ENCODE assay signal across 8 cellular contexts in the genomic region with DNA sequence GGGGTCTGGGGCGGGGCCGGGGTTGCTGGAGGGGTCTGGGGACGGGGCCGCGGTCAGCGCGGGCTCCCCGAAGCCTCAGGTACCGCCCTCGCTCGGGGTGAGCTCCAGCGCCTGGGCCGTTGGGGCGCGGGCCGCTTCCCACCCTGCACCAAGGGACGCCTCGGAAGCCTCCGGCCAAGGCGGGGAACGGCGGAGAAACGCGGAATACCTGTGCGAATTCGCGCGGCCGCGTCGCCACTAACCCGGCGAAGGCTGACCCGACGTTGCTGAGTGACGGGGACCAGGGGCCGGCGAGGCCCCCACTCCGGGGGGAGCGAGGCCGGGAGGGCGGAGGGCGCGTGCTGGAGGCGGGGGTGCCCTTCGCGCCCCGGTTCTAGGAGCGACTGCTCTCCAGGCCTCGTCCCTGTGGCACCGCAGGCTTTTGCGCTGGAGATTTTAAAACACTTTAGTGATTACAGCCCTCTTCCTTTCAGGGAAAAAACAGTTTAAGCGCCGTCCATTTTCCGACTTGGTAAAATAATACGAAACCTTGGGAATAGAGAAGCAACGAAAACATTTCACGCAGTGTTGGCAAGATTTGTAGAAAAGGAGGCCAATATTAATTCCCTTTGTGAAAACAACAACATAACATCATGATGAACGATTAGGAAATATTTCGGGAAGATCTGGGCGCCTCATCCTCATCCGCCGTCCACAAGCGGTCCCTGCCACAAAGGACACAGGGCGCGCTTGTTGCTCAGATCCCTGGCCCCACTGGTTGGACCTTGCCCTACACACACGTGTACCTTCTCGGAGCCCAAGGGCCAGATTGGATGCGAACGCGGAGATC. TPM values are rescaled to one million over a fixed set of nuclear protein-coding genes. Genes with fewer than 3 reads are reported as not detected.
DNase-seq lines count a peak whose midpoint lies in the region; ATAC-seq and TF ChIP-seq lines count a peak whose summit lies in the region.

No MANE protein-coding gene starts in this region.

- no peak for TF ChIP-seq CTCF in foreskin keratinocyte (conservative IDR thresholded peaks at IDR 0.05)
- TF ChIP-seq CTCF in psoas muscle (IDR thresholded peaks at IDR 0.05) = no peak

- H3K27me3 ChIP-seq in foreskin keratinocyte = peaks cover 74% of the 10 kb centered on the region
- H3K27me3 ChIP-seq in psoas muscle (ENCODE audit: insufficient read depth in 3 of 3, low read length in 2 of 3) = peaks cover 4 to 95% (median 24%) of the 10 kb centered on the region in 3 donors

- H3K4me3 Mint-ChIP-seq in T-helper 17 cell = peak overlapping the region; percentile 75

- peaks cover 11% of the 10 kb centered on the region for H3K4me1 Mint-ChIP-seq in T-helper 17 cell

- 2 to 3% (median 3%) methylated on average over 56 to 71 of the region's 71 CpGs for WGBS in psoas muscle, 3 donors

- no peaks in the 10 kb centered on the region for H3K36me3 ChIP-seq in psoas muscle (ENCODE audit: insufficient read depth in 1 of 2, low read depth in 1 of 2)

- H3K36me3 Mint-ChIP-seq in T-helper 17 cell (ENCODE audit: low read depth) = peaks cover 6% of the 10 kb centered on the region

- no peaks in the 10 kb centered on the region for H3K4me1 ChIP-seq in foreskin keratinocyte
- peaks cover 7% of the 10 kb centered on the region for H3K4me1 ChIP-seq in psoas muscle

- ATAC-seq in T-helper 17 cell = peak; percentile 10
- ATAC-seq in foreskin keratinocyte = peak; percentile 34
- peak in 1 of 4 donors; percentile 42 for ATAC-seq in psoas muscle
- ATAC-seq in HG02798 (IDR thresholded peaks at IDR 0.05; ENCODE audit: poor library complexity, unreplicated experiment) = no peak
- ATAC-seq in HG03175 (IDR thresholded peaks at IDR 0.05; ENCODE audit: unreplicated experiment) = no peak

- peak; percentile 24 for DNase-seq in activated CD4-positive, alpha-beta T cell treated with anti-CD3 and anti-CD28 coated beads for 48 hours
- DNase-seq in activated CD4-positive, alpha-beta T cell treated with anti-CD3 and anti-CD28 coated beads, Interleukin-2, amount 50 U/mL, for 4 hours = no peak
- DNase-seq in T-helper 17 cell (no peak), foreskin keratinocyte (no peak), psoas muscle (no peak), NCI-H446 treated with DMSO at 0.1 percent for 48 hours (lab: John Stamatoyannopoulos, UW) (no peak)

- H3K27ac Mint-ChIP-seq in T-helper 17 cell = peak overlapping the region; percentile 69

- peak overlapping the region; percentile 60 for H3K4me3 ChIP-seq in psoas muscle

- H3K27me3 Mint-ChIP-seq in T-helper 17 cell = peaks cover 64% of the 10 kb centered on the region

- H3K9me3 ChIP-seq in T-helper 17 cell (ENCODE audit: control insufficient read depth, low read length, poor library complexity, severe bottlenecking) (no peaks in the 10 kb centered on the region), psoas muscle (no peaks in the 10 kb centered on the region)

- no peak overlapping the region for H3K27ac ChIP-seq in foreskin keratinocyte
- no peak overlapping the region for H3K27ac ChIP-seq in psoas muscle

- intact Hi-C loops in psoas muscle (cut with DNase I) = no loop called here

RNA-seq across cellular contexts. Expression of a gene that starts 1.0 kb away (rescaled TPM):
- total RNA-seq in T-helper 17 cell (not detected), foreskin keratinocyte (0.21 and 0.31 TPM in 2 replicates), psoas muscle (not detected)
- polyA plus RNA-seq in foreskin keratinocyte (0.19 and 0.20 TPM in 2 replicates), psoas muscle (under 1 TPM; 0.04 to 0.41 (median 0.05) TPM)

Comparison
In these comparisons a context has a peak if more than half of its experiments do, and no peak if none do; other contexts are left out.
1. ATAC-seq: peak in T-helper 17 cell (single experiment) and foreskin keratinocyte (single experiment); none in HG02798 (single experiment) and HG03175 (single experiment).